In genomic region chr5:11617080-11617479, GRCh38 we compare ENCODE assay signal across 25 cellular contexts.
"Had no signal": no experiment of that assay in that cellular context is flagged by ENCODE, and none has a peak within 500 bp of the region (broad histone marks: within the 10 kb centered on the region; RNA-seq: fewer than 3 reads in every experiment).

No MANE protein-coding gene starts in this region.

- ATAC-seq: activated T-cell treated with anti-CD3 and anti-CD28 coated beads, Interleukin-2, amount 50 U/mL, for 72 hours; body of pancreas; T-helper 17 cell had no signal

- H3K36me3 Mint-ChIP-seq: activated naive CD8-positive, alpha-beta T cell treated with anti-CD3 and anti-CD28 coated beads, Interleukin-2, amount 10 ng/mL, durations not matched to agents 7 days and 5 days had no signal

- H3K9me3 Mint-ChIP-seq: activated B cell treated with CpG ODN at 0.5 μM for 24 hours; activated CD4-positive, alpha-beta memory T cell treated with anti-CD3 and anti-CD28 coated beads, Interleukin-2, amount 10 ng/mL, durations not matched to agents 7 days and 5 days; activated CD4-positive, alpha-beta T cell treated with anti-CD3 and anti-CD28 coated beads, Interleukin-2, amount 10 ng/mL, durations not matched to agents 7 days and 5 days; activated naive CD8-positive, alpha-beta T cell treated with anti-CD3 and anti-CD28 coated beads, Interleukin-2, amount 10 ng/mL, durations not matched to agents 7 days and 5 days had no signal

- H3K27me3 ChIP-seq: adrenal gland, body of pancreas, cardiac muscle cell had no signal

- H3K4me3 Mint-ChIP-seq: activated B cell treated with CpG ODN at 0.5 μM for 24 hours; activated CD4-positive, alpha-beta memory T cell treated with anti-CD3 and anti-CD28 coated beads, Interleukin-2, amount 10 ng/mL, durations not matched to agents 7 days and 5 days; activated CD4-positive, alpha-beta T cell treated with anti-CD3 and anti-CD28 coated beads, Interleukin-2, amount 10 ng/mL, durations not matched to agents 7 days and 5 days; activated naive CD8-positive, alpha-beta T cell treated with anti-CD3 and anti-CD28 coated beads, Interleukin-2, amount 10 ng/mL, durations not matched to agents 7 days and 5 days; activated T-cell treated with anti-CD3 and anti-CD28 coated beads, Interleukin-2, amount 50 U/mL, for 72 hours; T-helper 17 cell had no signal

- DNase-seq: activated B cell treated with CpG ODN at 0.5 μM for 24 hours; activated CD4-positive, alpha-beta memory T cell treated with anti-CD3 and anti-CD28 coated beads, Interleukin-2, amount 10 ng/mL, durations not matched to agents 7 days and 5 days; activated CD4-positive, alpha-beta T cell treated with anti-CD3 and anti-CD28 coated beads, Interleukin-2, amount 10 ng/mL, durations not matched to agents 7 days and 5 days; activated CD8-positive, alpha-beta memory T cell treated with anti-CD3 and anti-CD28 coated beads, Interleukin-2, amount 50 U/mL, for 4 hours; activated naive CD4-positive, alpha-beta T cell treated with anti-CD3 and anti-CD28 coated beads, Interleukin-2, amount 50 U/mL, for 16 hours; activated naive CD8-positive, alpha-beta T cell treated with anti-CD3 and anti-CD28 coated beads, Interleukin-2, amount 10 ng/mL, durations not matched to agents 7 days and 5 days; activated T-cell treated with anti-CD3 and anti-CD28 coated beads, Interleukin-2, amount 50 U/mL, for 72 hours; adrenal gland; anterior cingulate cortex; body of pancreas; Karpas-422; NCI-H1048; NCI-H146; NCI-H2029; NCI-H2107; NCI-H2171 treated with DMSO at 0.1 percent for 48 hours; NCI-H226; NCI-H510A; NCI-H526 treated with DMSO at 0.1 percent for 48 hours; SHP77 treated with DMSO at 0.1 percent for 48 hours; T-helper 17 cell; T-helper 9 cell had no signal

- H3K27ac Mint-ChIP-seq: activated B cell treated with CpG ODN at 0.5 μM for 24 hours; activated CD4-positive, alpha-beta memory T cell treated with anti-CD3 and anti-CD28 coated beads, Interleukin-2, amount 10 ng/mL, durations not matched to agents 7 days and 5 days; activated CD4-positive, alpha-beta T cell treated with anti-CD3 and anti-CD28 coated beads, Interleukin-2, amount 10 ng/mL, durations not matched to agents 7 days and 5 days; activated naive CD8-positive, alpha-beta T cell treated with anti-CD3 and anti-CD28 coated beads, Interleukin-2, amount 10 ng/mL, durations not matched to agents 7 days and 5 days; activated T-cell treated with anti-CD3 and anti-CD28 coated beads, Interleukin-2, amount 50 U/mL, for 72 hours; activated T-helper 2 cell treated with anti-CD3 and anti-CD28 coated beads, Interferon-gamma antibody, Interleukin-2, Interleukin-4, amounts not matched to agents 10 μg/mL and 5 μg/mL and 100 μg/mL, durations not matched to agents 14 hours and 24 hours and 36 hours; T-helper 17 cell had no signal

- H3K27ac ChIP-seq: adrenal gland, body of pancreas, cardiac muscle cell had no signal

- H3K36me3 ChIP-seq: adrenal gland, cardiac muscle cell had no signal

- H3K4me1 ChIP-seq: adrenal gland had no signal

- H3K27me3 Mint-ChIP-seq: activated B cell treated with CpG ODN at 0.5 μM for 24 hours; activated CD4-positive, alpha-beta memory T cell treated with anti-CD3 and anti-CD28 coated beads, Interleukin-2, amount 10 ng/mL, durations not matched to agents 7 days and 5 days; activated CD4-positive, alpha-beta T cell treated with anti-CD3 and anti-CD28 coated beads, Interleukin-2, amount 10 ng/mL, durations not matched to agents 7 days and 5 days; activated naive CD8-positive, alpha-beta T cell treated with anti-CD3 and anti-CD28 coated beads, Interleukin-2, amount 10 ng/mL, durations not matched to agents 7 days and 5 days; T-helper 17 cell had no signal

- FAIRE-seq: RCC 7860 had no signal

- H3K9me3 ChIP-seq: adrenal gland, body of pancreas had no signal

- H3K4me1 Mint-ChIP-seq: activated B cell treated with CpG ODN at 0.5 μM for 24 hours; activated CD4-positive, alpha-beta memory T cell treated with anti-CD3 and anti-CD28 coated beads, Interleukin-2, amount 10 ng/mL, durations not matched to agents 7 days and 5 days; activated CD4-positive, alpha-beta T cell treated with anti-CD3 and anti-CD28 coated beads, Interleukin-2, amount 10 ng/mL, durations not matched to agents 7 days and 5 days; activated naive CD8-positive, alpha-beta T cell treated with anti-CD3 and anti-CD28 coated beads, Interleukin-2, amount 10 ng/mL, durations not matched to agents 7 days and 5 days; T-helper 17 cell had no signal

- H3K4me3 ChIP-seq: adrenal gland, body of pancreas, cardiac muscle cell had no signal
